ENCODE assay signal across 21 cellular contexts in the genomic region with DNA sequence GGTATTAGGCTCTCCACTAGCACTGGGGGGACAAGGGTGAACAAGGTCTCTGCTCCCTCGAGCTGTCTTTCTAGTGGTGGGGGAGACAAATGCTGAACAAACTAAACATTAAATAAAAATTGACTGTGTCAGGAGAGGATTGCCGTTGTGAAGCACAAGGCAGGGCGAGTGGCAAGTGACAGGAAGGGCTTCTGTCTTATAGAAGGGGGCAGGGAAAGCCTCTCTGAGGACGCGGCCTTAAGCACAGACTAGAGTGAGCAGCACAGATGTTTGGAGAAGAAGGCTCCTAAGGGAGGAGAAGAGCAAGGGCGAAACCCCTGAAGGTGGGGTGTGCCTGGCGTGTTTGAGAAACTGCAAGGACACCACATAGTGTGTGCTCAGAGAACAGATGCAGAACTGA. TPM values are rescaled to one million over a fixed set of nuclear protein-coding genes. Genes with fewer than 3 reads are reported as not detected.
"Had no signal": no experiment of that assay in that cellular context is flagged by ENCODE, and none has a peak within 500 bp of the region (broad histone marks: within the 10 kb centered on the region; RNA-seq: fewer than 3 reads in every experiment).

No MANE protein-coding gene starts in this region.

- DNase-seq: amniotic stem cell; body of pancreas; cerebellar nuclear complex; foreskin fibroblast; nucleus accumbens; psoas muscle; spleen; stimulated activated CD4-positive, alpha-beta T cell treated with anti-CD3 and anti-CD28 coated beads, Interleukin-1b, Interleukin-23, amount 100 ng/mL, for 48 hours; transverse colon had no signal

- H3K4me1 ChIP-seq: body of pancreas, right lobe of liver, transverse colon had no signal

- H3K27me3 ChIP-seq: body of pancreas, right lobe of liver, transverse colon had no signal

- H3K9me3 ChIP-seq: body of pancreas, esophagus muscularis mucosa, heart left ventricle, psoas muscle, right lobe of liver, spleen, transverse colon had no signal

- H3K9me3 Mint-ChIP-seq: activated naive CD4-positive, alpha-beta T cell treated with anti-CD3 and anti-CD28 coated beads, Interleukin-2, amount 50 U/mL, for 24 hours; activated T-helper 17 cell treated with anti-CD3 and anti-CD28 coated beads, Interleukin-2, amount 50 U/mL, for 72 hours; stimulated activated memory B cell treated with anti-CD40 and anti-IgM and Interleukin-4, amounts not matched to agents 10 μg/mL and 1 μg/mL and 100 μg/mL, for 72 hours; T-helper 1 cell treated with Interleukin-12 subunit alpha and Interleukin-12 subunit beta and Interleukin-4 antibody, amounts not matched to agents 30 μg/mL and 1 μg/mL, for 36 hours had no signal

- H3K4me3 ChIP-seq: body of pancreas, esophagus muscularis mucosa, heart left ventricle, psoas muscle, right lobe of liver, spleen, transverse colon had no signal

- H3K36me3 ChIP-seq: esophagus muscularis mucosa, heart left ventricle, right lobe of liver, spleen, transverse colon had no signal

- H3K4me3 Mint-ChIP-seq: activated naive CD4-positive, alpha-beta T cell treated with anti-CD3 and anti-CD28 coated beads, Interleukin-2, amount 50 U/mL, for 24 hours; activated T-helper 17 cell treated with anti-CD3 and anti-CD28 coated beads, Interleukin-2, amount 50 U/mL, for 72 hours; naive thymus-derived CD4-positive, alpha-beta T cell; stimulated activated memory B cell treated with anti-CD40 and anti-IgM and Interleukin-4, amounts not matched to agents 10 μg/mL and 1 μg/mL and 100 μg/mL, for 72 hours; T-helper 1 cell treated with Interleukin-12 subunit alpha and Interleukin-12 subunit beta and Interleukin-4 antibody, amounts not matched to agents 30 μg/mL and 1 μg/mL, for 36 hours had no signal

- ATAC-seq: activated T-helper 17 cell treated with anti-CD3 and anti-CD28 coated beads, Interleukin-2, amount 50 U/mL, for 72 hours; body of pancreas; heart left ventricle; naive thymus-derived CD4-positive, alpha-beta T cell; psoas muscle; right lobe of liver; SK-N-SH treated with all-trans-retinoic acid at 6 μM for 48 hours; stimulated activated memory B cell treated with anti-CD40 and anti-IgM and Interleukin-4, amounts not matched to agents 10 μg/mL and 1 μg/mL and 100 μg/mL, for 72 hours had no signal

- H3K36me3 Mint-ChIP-seq: activated naive CD4-positive, alpha-beta T cell treated with anti-CD3 and anti-CD28 coated beads, Interleukin-2, amount 50 U/mL, for 24 hours; naive thymus-derived CD4-positive, alpha-beta T cell; stimulated activated memory B cell treated with anti-CD40 and anti-IgM and Interleukin-4, amounts not matched to agents 10 μg/mL and 1 μg/mL and 100 μg/mL, for 72 hours had no signal

- H3K27ac ChIP-seq: body of pancreas, esophagus muscularis mucosa, heart left ventricle, psoas muscle, right lobe of liver, spleen, transverse colon had no signal

- H3K27me3 Mint-ChIP-seq: activated naive CD4-positive, alpha-beta T cell treated with anti-CD3 and anti-CD28 coated beads, Interleukin-2, amount 50 U/mL, for 24 hours had no signal

- H3K27ac Mint-ChIP-seq: activated naive CD4-positive, alpha-beta T cell treated with anti-CD3 and anti-CD28 coated beads, Interleukin-2, amount 50 U/mL, for 24 hours; activated T-helper 17 cell treated with anti-CD3 and anti-CD28 coated beads, Interleukin-2, amount 50 U/mL, for 72 hours; naive thymus-derived CD4-positive, alpha-beta T cell; stimulated activated memory B cell treated with anti-CD40 and anti-IgM and Interleukin-4, amounts not matched to agents 10 μg/mL and 1 μg/mL and 100 μg/mL, for 72 hours; T-helper 1 cell treated with Interleukin-12 subunit alpha and Interleukin-12 subunit beta and Interleukin-4 antibody, amounts not matched to agents 30 μg/mL and 1 μg/mL, for 36 hours had no signal

RNA-seq across cellular contexts. Expression of gene ATP2B2, which starts 50.9 kb away (rescaled TPM):
- total RNA-seq: activated T-helper 17 cell treated with anti-CD3 and anti-CD28 coated beads, Interleukin-2, amount 50 U/mL, for 72 hours; dermis microvascular lymphatic vessel endothelial cell; lung microvascular endothelial cell; mononuclear cell; naive thymus-derived CD4-positive, alpha-beta T cell; transverse colon had no signal
- polyA plus RNA-seq: naive thymus-derived CD4-positive, alpha-beta T cell had no signal
